8 cellular contexts compared by ENCODE assay signal in the genomic region with DNA sequence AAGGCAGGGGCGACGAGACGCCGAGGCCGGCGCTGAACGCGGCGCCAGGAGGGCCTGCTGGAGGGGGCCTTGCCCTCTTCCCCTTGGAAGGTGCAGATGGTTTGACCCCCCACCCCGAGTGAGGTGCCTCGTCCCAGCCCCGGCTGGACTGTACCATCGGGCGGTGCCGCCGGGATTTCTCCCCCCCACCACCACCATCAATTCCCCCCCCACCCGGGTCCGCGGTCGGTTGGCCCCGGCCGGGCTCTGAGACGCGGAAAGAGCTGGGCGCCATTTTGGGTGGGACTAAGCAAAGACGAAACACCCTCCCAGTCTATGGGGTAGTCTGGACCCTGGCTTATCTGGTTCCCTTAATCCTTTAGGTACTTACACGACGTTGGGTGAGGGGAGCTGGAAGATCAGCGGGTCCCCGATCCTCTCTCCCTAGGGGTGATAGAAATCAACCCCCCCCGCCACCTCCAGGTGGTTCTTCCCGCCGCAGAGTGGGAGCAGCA. TPM values are rescaled to one million over a fixed set of nuclear protein-coding genes. Genes with fewer than 3 reads are reported as not detected.
DNase-seq lines count a peak whose midpoint lies in the region; ATAC-seq and TF ChIP-seq lines count a peak whose summit lies in the region.

A gene with protein sequence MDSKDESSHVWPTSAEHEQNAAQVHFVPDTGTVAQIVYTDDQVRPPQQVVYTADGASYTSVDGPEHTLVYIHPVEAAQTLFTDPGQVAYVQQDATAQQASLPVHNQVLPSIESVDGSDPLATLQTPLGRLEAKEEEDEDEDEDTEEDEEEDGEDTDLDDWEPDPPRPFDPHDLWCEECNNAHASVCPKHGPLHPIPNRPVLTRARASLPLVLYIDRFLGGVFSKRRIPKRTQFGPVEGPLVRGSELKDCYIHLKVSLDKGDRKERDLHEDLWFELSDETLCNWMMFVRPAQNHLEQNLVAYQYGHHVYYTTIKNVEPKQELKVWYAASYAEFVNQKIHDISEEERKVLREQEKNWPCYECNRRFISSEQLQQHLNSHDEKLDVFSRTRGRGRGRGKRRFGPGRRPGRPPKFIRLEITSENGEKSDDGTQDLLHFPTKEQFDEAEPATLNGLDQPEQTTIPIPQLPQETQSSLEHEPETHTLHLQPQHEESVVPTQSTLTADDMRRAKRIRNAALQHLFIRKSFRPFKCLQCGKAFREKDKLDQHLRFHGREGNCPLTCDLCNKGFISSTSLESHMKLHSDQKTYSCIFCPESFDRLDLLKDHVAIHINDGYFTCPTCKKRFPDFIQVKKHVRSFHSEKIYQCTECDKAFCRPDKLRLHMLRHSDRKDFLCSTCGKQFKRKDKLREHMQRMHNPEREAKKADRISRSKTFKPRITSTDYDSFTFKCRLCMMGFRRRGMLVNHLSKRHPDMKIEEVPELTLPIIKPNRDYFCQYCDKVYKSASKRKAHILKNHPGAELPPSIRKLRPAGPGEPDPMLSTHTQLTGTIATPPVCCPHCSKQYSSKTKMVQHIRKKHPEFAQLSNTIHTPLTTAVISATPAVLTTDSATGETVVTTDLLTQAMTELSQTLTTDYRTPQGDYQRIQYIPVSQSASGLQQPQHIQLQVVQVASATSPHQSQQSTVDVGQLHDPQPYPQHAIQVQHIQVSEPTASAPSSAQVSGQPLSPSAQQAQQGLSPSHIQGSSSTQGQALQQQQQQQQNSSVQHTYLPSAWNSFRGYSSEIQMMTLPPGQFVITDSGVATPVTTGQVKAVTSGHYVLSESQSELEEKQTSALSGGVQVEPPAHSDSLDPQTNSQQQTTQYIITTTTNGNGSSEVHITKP (minus strand): TSS at position 484 of the 494 bp plus-strand sequence. CDS start 41,871 bp downstream, outside the sequence.

- H3K4me3 Mint-ChIP-seq in H9: peak within 1 kb of the TSS; percentile 92 to 97
- H3K4me3 Mint-ChIP-seq in osteocyte (ENCODE audit: unreplicated experiment): peak within 1 kb of the TSS; percentile 98

- H3K4me1 ChIP-seq in H9 (ENCODE audit: insufficient read depth, low read length) (no peaks in the 10 kb centered on the region), MM.1S (ENCODE audit: low read length) (no peaks in the 10 kb centered on the region), tibial nerve (peaks cover 0 to 32% (median 19%) of the 10 kb centered on the region in 4 donors)

- no peak within 1 kb of the TSS for H2BK15ac ChIP-seq in H9 (ENCODE audit: low read depth, low read length)

- DNase-seq in GM03348 (ENCODE audit: low spot score) (peak; percentile 97), H9 (peak; percentile 82), MM.1S (peak; percentile 88), SKM-1 (lab: John Stamatoyannopoulos, UW; ENCODE audit: unreplicated experiment) (peak; percentile 82), head of caudate nucleus (peak; percentile 83 to 98 (median 94)), osteocyte (ENCODE audit: extremely low spot score, unreplicated experiment) (peak; percentile 97), tibial nerve (ENCODE audit: low spot score in 2 of 2) (peak; percentile 87 to 91)
- peak; percentile 87 to 89 for DNase-seq in activated naive CD4-positive, alpha-beta T cell treated with anti-CD3 and anti-CD28 coated beads, Interleukin-2, amount 50 U/mL, for 72 hours (ENCODE audit: low spot score in 2 of 2)

- peak within 1 kb of the TSS; percentile 96 for H3K14ac ChIP-seq in H9 (ENCODE audit: insufficient read depth, low read length)

- peaks cover 10% of the 10 kb centered on the region for H3K23me2 ChIP-seq in H9 (ENCODE audit: insufficient read length, low read depth, low read length, poor library complexity, severe bottlenecking)

- H3K27ac Mint-ChIP-seq in H9 (peak within 1 kb of the TSS; percentile 100), osteocyte (ENCODE audit: unreplicated experiment) (peak within 1 kb of the TSS; percentile 100)
- peak within 1 kb of the TSS; percentile 99 to 100 for H3K27ac Mint-ChIP-seq in activated naive CD4-positive, alpha-beta T cell treated with anti-CD3 and anti-CD28 coated beads, Interleukin-2, amount 50 U/mL, for 72 hours

- H3K9me2 ChIP-seq in MM.1S (replicated peaks; ENCODE audit: insufficient read depth, low read length): no peaks in the 10 kb centered on the region

- no peaks in the 10 kb centered on the region; a peak in 3 of 5 replicates for H3K9me3 Mint-ChIP-seq in H9
- no peaks in the 10 kb centered on the region for H3K9me3 Mint-ChIP-seq in activated naive CD4-positive, alpha-beta T cell treated with anti-CD3 and anti-CD28 coated beads, Interleukin-2, amount 50 U/mL, for 72 hours
- no peaks in the 10 kb centered on the region for H3K9me3 Mint-ChIP-seq in osteocyte (ENCODE audit: unreplicated experiment)

- peak within 1 kb of the TSS; percentile 73 for H3T11ph ChIP-seq in H9 (ENCODE audit: low read length)

- H2AK5ac ChIP-seq in H9 (ENCODE audit: insufficient read length, low read length): no peak within 1 kb of the TSS

- peaks cover 18 to 22% of the 10 kb centered on the region in 2 experiments for H3K4me1 Mint-ChIP-seq in H9
- H3K4me1 Mint-ChIP-seq in osteocyte (ENCODE audit: unreplicated experiment): peaks cover 28% of the 10 kb centered on the region

- H3F3A ChIP-seq in MM.1S (ENCODE audit: insufficient read depth, low read length): peaks cover 13% of the 10 kb centered on the region

- H3K4me3 ChIP-seq in MM.1S (ENCODE audit: low read length) (peak within 1 kb of the TSS; percentile 86), tibial nerve (peak within 1 kb of the TSS; percentile 52 to 96 (median 72))

- H3K27ac ChIP-seq in H9 (ENCODE audit: insufficient read length, low read depth, low read length): peak within 1 kb of the TSS; percentile 95
- H3K27ac ChIP-seq in MM.1S (ENCODE audit: low read length): peak within 1 kb of the TSS; percentile 98
- peak within 1 kb of the TSS; percentile 96 to 100 (median 98) for H3K27ac ChIP-seq in tibial nerve

- H3K56ac ChIP-seq in H9 (ENCODE audit: insufficient read length, low read depth, low read length): peak within 1 kb of the TSS; percentile 92

- H4K8ac ChIP-seq in H9 (replicated peaks; ENCODE audit: insufficient read length, low read depth, low read length): peak within 1 kb of the TSS; percentile 34

- peak within 1 kb of the TSS; percentile 4 for H2AFZ ChIP-seq in H9 (ENCODE audit: low read length)
- H2AFZ ChIP-seq in MM.1S (ENCODE audit: low read length): peak within 1 kb of the TSS; percentile 82

- no peak within 1 kb of the TSS for H4K91ac ChIP-seq in H9 (ENCODE audit: insufficient read length, low read depth, low read length)

- H4K20me1 ChIP-seq in H9 (ENCODE audit: control insufficient read depth, insufficient read depth, insufficient read length) (no peaks in the 10 kb centered on the region), MM.1S (ENCODE audit: insufficient read depth, low read length) (no peaks in the 10 kb centered on the region)

- no peak for TF ChIP-seq CTCF in H9 (conservative IDR thresholded peaks at IDR 0.05)
- TF ChIP-seq CTCF in MM.1S (IDR thresholded peaks at IDR 0.05; ENCODE audit: low read length): no peak
- no peak for TF ChIP-seq CTCF in osteocyte (IDR thresholded peaks at IDR 0.05)
- peak in 2 of 5 experiments; percentile 41 for TF ChIP-seq CTCF in tibial nerve (IDR thresholded peaks at IDR 0.05)

- TF ChIP-seq POLR2A in tibial nerve (IDR thresholded peaks at IDR 0.05): peak in 1 of 2 donors; percentile 66

- no peaks in the 10 kb centered on the region for H3K79me1 ChIP-seq in H9 (ENCODE audit: insufficient read depth, low read depth, low read length, poor library complexity, severe bottlenecking)

- H3K27me3 ChIP-seq in H9 (ENCODE audit: insufficient read depth, low read length) (no peaks in the 10 kb centered on the region), MM.1S (replicated peaks; ENCODE audit: insufficient read depth, low read length) (no peaks in the 10 kb centered on the region), tibial nerve (no peaks in the 10 kb centered on the region)

- no peaks in the 10 kb centered on the region for H3K9me3 ChIP-seq in H9 (ENCODE audit: control insufficient read depth, low read depth, low read length)
- no peaks in the 10 kb centered on the region for H3K9me3 ChIP-seq in MM.1S (replicated peaks; ENCODE audit: insufficient read depth, low read length)
- H3K9me3 ChIP-seq in tibial nerve: no peaks in the 10 kb centered on the region

- WGBS in H9 (ENCODE audit: extremely low coverage, insufficient read length, low lambda C conversion rate): no CpG with 5 or more reads among the region's 33 CpGs
- 0 to 2% methylated on average over 11 to 33 of the region's 33 CpGs for WGBS in tibial nerve, 2 donors

- no peaks in the 10 kb centered on the region for H3K27me3 Mint-ChIP-seq in H9 (ENCODE audit: low read depth)
- H3K27me3 Mint-ChIP-seq in osteocyte (ENCODE audit: unreplicated experiment): no peaks in the 10 kb centered on the region

- H3K23ac ChIP-seq in H9 (ENCODE audit: insufficient read length, low read depth, low read length): no peak within 1 kb of the TSS

- no peak for TF ChIP-seq EP300 in tibial nerve (IDR thresholded peaks at IDR 0.05)

- H3K4ac ChIP-seq in H9 (ENCODE audit: low read depth, low read length): no peak within 1 kb of the TSS; the same call in 1 of the 2 replicates

- H3K9ac ChIP-seq in H9 (ENCODE audit: extremely low read depth, insufficient read length, low read length) (peak within 1 kb of the TSS; percentile 93), MM.1S (ENCODE audit: low read length) (peak within 1 kb of the TSS; percentile 99)

- H3K79me2 ChIP-seq in H9 (ENCODE audit: insufficient read depth, low read length) (peaks cover 10% of the 10 kb centered on the region; the same call in 1 of the 2 replicates), MM.1S (ENCODE audit: low read length) (peaks cover 38% of the 10 kb centered on the region)

- H3K36me3 ChIP-seq in MM.1S (replicated peaks; ENCODE audit: insufficient read depth, low read length) (no peaks in the 10 kb centered on the region), tibial nerve (peaks cover 0 to under 1% (median 0%) of the 10 kb centered on the region in 3 donors)

- peak within 1 kb of the TSS; percentile 58 for H2BK120ac ChIP-seq in H9 (ENCODE audit: low read depth, low read length, poor library complexity, severe bottlenecking)

- H2BK5ac ChIP-seq in H9 (ENCODE audit: insufficient read length, low read length): peak within 1 kb of the TSS; percentile 86

- H3K18ac ChIP-seq in H9 (ENCODE audit: insufficient read length, low read depth, low read length): peak within 1 kb of the TSS; percentile 98

- no peak within 1 kb of the TSS for H2BK12ac ChIP-seq in H9 (ENCODE audit: insufficient read length, low read depth, low read length)

- H4K5ac ChIP-seq in H9 (ENCODE audit: insufficient read length, low read depth, low read length): peak within 1 kb of the TSS; percentile 42

- H3K36me3 Mint-ChIP-seq in H9 (ENCODE audit: insufficient read depth in 1 of 3, low read depth in 3 of 3) (peaks cover under 1 to 3% (median 1%) of the 10 kb centered on the region in 3 experiments; a peak in 5 of 7 replicates), osteocyte (ENCODE audit: unreplicated experiment) (no peaks in the 10 kb centered on the region)
- peaks cover 6 to 7% of the 10 kb centered on the region in 2 donors for H3K36me3 Mint-ChIP-seq in activated naive CD4-positive, alpha-beta T cell treated with anti-CD3 and anti-CD28 coated beads, Interleukin-2, amount 50 U/mL, for 72 hours

- intact Hi-C loops in head of caudate nucleus (cut with DNase I): loop anchor here (2.0 kb wide), 1 partner anchor 66 kb away; the partner anchor contains the start of gene APLP2

- H2BK20ac ChIP-seq in H9 (ENCODE audit: low read depth, low read length, poor library complexity, severe bottlenecking): no peak within 1 kb of the TSS

- H3K4me2 ChIP-seq in H9 (ENCODE audit: insufficient read depth, insufficient read length, low read length) (peak within 1 kb of the TSS; percentile 98), MM.1S (ENCODE audit: low read depth, low read length) (peak within 1 kb of the TSS; percentile 92)

- peak; percentile 57 to 72 for ATAC-seq in activated naive CD4-positive, alpha-beta T cell treated with anti-CD3 and anti-CD28 coated beads, Interleukin-2, amount 50 U/mL, for 72 hours

RNA-seq across cellular contexts. Expression of the gene that starts here (rescaled TPM):
- total RNA-seq in H9 (2021) (7.7 and 9.6 TPM in 2 replicates), osteocyte (15.3 and 17.2 TPM in 2 replicates), tibial nerve (10 to 100 TPM in 2 of 4 donors, 1 to 10 TPM in 2; 9.2 to 23.1 (median 11.0) TPM)
- 10 to 100 TPM; 13.0 to 28.1 TPM for total RNA-seq in activated naive CD4-positive, alpha-beta T cell treated with anti-CD3 and anti-CD28 coated beads, Interleukin-2, amount 50 U/mL, for 72 hours

Comparison
In these comparisons a context has a peak if more than half of its experiments do, and no peak if none do; other contexts are left out.
1. Peak in every context shown above with its lines: DNase-seq, ATAC-seq, H3K4me3 ChIP-seq and H3K27ac ChIP-seq.